In genomic region chr2:127576433-127577207, GRCh38 we compare ENCODE assay signal across 10 cellular contexts. TPM values are rescaled to one million over a fixed set of nuclear protein-coding genes. Genes with fewer than 3 reads are reported as not detected.
A peak's percentile ranks its signal among the peaks of the same experiment; 100 is the strongest.
DNase-seq lines count a peak whose midpoint lies in the region; ATAC-seq, FAIRE-seq and TF ChIP-seq lines count a peak whose summit lies in the region.
"Had no signal": no experiment of that assay in that cellular context is flagged by ENCODE, and none has a peak within 500 bp of the region (broad histone marks: within the 10 kb centered on the region; RNA-seq: fewer than 3 reads in every experiment).

No MANE protein-coding gene starts in this region.

- H3K27ac ChIP-seq in adrenal gland (peak overlapping the region in 3 of 5 donors; percentile 12 to 55 (median 14)), sigmoid colon (peak overlapping the region in 1 of 4 donors; percentile 42)
- H3K27ac ChIP-seq: tibial nerve had no signal

- H3K36me3 ChIP-seq in adrenal gland (replicated peaks in 1 of 2) (no peaks in the 10 kb centered on the region), sigmoid colon (no peaks in the 10 kb centered on the region)
- H3K36me3 ChIP-seq: tibial nerve had no signal

- TF ChIP-seq CTCF in adrenal gland (IDR thresholded peaks at IDR 0.05) (no peak), sigmoid colon (IDR thresholded peaks at IDR 0.05) (no peak)

- no peak for FAIRE-seq in GM19239 (lab: Jason Lieb, UNC)

- no peak overlapping the region for H3K4me3 ChIP-seq in adrenal gland
- no peak overlapping the region for H3K4me3 ChIP-seq in sigmoid colon
- H3K4me3 ChIP-seq: tibial nerve had no signal

- 73 to 94% (median 80%) methylated on average over 13 to 26 of the region's 26 CpGs for WGBS in adrenal gland, 4 donors
- 91 to 93% methylated on average over 26 of the region's 26 CpGs for WGBS in sigmoid colon, 2 donors

- DNase-seq in ELR (ENCODE audit: low read depth) (peak; percentile 62), adrenal gland (peak; percentile 87 to 96 (median 94)), left cardiac atrium (peak; percentile 87), sigmoid colon (peak; percentile 75), GM19239 (ENCODE audit: insufficient read length, low spot score) (no peak), DMS153 (lab: John Stamatoyannopoulos, UW) (no peak)
- DNase-seq in stimulated activated naive CD4-positive, alpha-beta T cell (lab: John Stamatoyannopoulos, UW), result no peak

- no peaks in the 10 kb centered on the region for H3K9me3 ChIP-seq in adrenal gland (replicated peaks in 1 of 3)
- H3K9me3 ChIP-seq in sigmoid colon, result no peaks in the 10 kb centered on the region
- H3K9me3 ChIP-seq: tibial nerve had no signal

- ATAC-seq in left cardiac atrium, result peak; percentile 95 to 97
- ATAC-seq in HG02884 (IDR thresholded peaks at IDR 0.05; ENCODE audit: unreplicated experiment), result no peak

- H3K4me1 ChIP-seq in adrenal gland (replicated peaks in 1 of 2), result peaks cover 3 to 4% of the 10 kb centered on the region in 2 donors
- peaks cover 0 to 13% (median 8%) of the 10 kb centered on the region in 4 donors for H3K4me1 ChIP-seq in sigmoid colon

- TF ChIP-seq POLR2A in adrenal gland (IDR thresholded peaks at IDR 0.05) (no peak), sigmoid colon (IDR thresholded peaks at IDR 0.05) (no peak)

- no peak for TF ChIP-seq EP300 in sigmoid colon (IDR thresholded peaks at IDR 0.05)

- intact Hi-C loops in adrenal gland (cut with DNase I), result no loop called here
- intact Hi-C loops in left cardiac atrium (cut with DNase I), result no loop called here
- intact Hi-C loops in sigmoid colon (cut with DNase I), result no loop called here

- H3K27me3 ChIP-seq in adrenal gland (no peaks in the 10 kb centered on the region), sigmoid colon (no peaks in the 10 kb centered on the region)
- H3K27me3 ChIP-seq: tibial nerve had no signal

RNA-seq across cellular contexts. Expression of gene MYO7B, which starts 41.1 kb away (rescaled TPM):
- under 1 TPM in 7 of 8 donors, not detected in 1; 0.13 to 0.96 (median 0.32) TPM for total RNA-seq in adrenal gland
- 1 to 10 TPM in 1 of 3 donors, under 1 TPM in 2; 0.16 to 1.5 (median 0.84) TPM for polyA plus RNA-seq in adrenal gland
- under 1 TPM; 0.27 to 0.89 TPM for total RNA-seq in left cardiac atrium
- total RNA-seq in sigmoid colon, result 1 to 10 TPM in 2 of 4 donors, under 1 TPM in 1, not detected in 1; 0.54 to 3.0 (median 1.4) TPM
- polyA plus RNA-seq in sigmoid colon, result 100 to 1,000 TPM in 1 of 3 donors, 10 to 100 TPM in 2; 57.6 to 128 (median 67.9) TPM
- total RNA-seq: natural killer cell treated with Interleukin-12 subunit alpha and Interleukin-12 subunit beta and Interleukin-15 and Interleukin-18, amount 100 ng/mL, for 72 hours had no signal

RNA-seq across cellular contexts. Expression of gene IWS1, which starts 50.3 kb away (rescaled TPM):
- total RNA-seq in adrenal gland (10 to 100 TPM; 17.8 to 51.9 (median 22.9) TPM), left cardiac atrium (10 to 100 TPM; 41.9 to 49.7 TPM), sigmoid colon (10 to 100 TPM; 28.1 to 47.9 (median 30.7) TPM)
- polyA plus RNA-seq in adrenal gland (10 to 100 TPM; 21.7 to 39.0 (median 32.9) TPM), sigmoid colon (10 to 100 TPM; 28.8 to 32.6 (median 31.2) TPM)

Comparison
In these comparisons a context has a peak if more than half of its experiments do, and no peak if none do; other contexts are left out.
1. DNase-seq: peak in ELR (single experiment), adrenal gland (7 of 7), left cardiac atrium (single experiment) and sigmoid colon (single experiment); none in GM19239 (single experiment), stimulated activated naive CD4-positive, alpha-beta T cell (0 of 6) and DMS153 (single experiment).